10 cellular contexts compared by ENCODE assay signal in the genomic region with DNA sequence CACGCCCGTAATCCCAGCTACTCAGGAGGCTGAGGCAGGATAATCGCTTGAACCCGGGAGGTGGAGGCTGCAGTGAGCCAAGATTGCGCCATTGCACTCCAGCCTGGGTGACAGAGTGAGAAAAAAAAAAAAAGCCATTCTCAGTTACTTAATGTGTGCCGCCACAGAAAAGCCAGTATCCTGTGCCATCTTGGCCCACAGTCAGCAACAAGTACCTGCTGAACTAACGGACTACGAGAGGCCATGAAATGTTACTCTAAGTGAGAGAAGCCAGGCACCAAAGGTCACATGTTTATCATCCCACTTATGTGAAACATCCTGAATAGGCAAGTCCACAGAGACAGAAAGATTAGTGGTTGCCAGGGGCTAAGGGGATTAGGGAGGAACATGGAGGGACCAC. TPM values are rescaled to one million over a fixed set of nuclear protein-coding genes. Genes with fewer than 3 reads are reported as not detected.
"Had no signal": no experiment of that assay in that cellular context is flagged by ENCODE, and none has a peak within 500 bp of the region (broad histone marks: within the 10 kb centered on the region; RNA-seq: fewer than 3 reads in every experiment).

No MANE protein-coding gene starts in this region.

RNA-seq across cellular contexts. Expression of gene ACTN3, which starts 6.1 kb away (rescaled TPM):
- total RNA-seq: liver, mammary epithelial cell, occipital lobe, smooth muscle cell, temporal lobe had no signal
- polyA plus RNA-seq: keratinocyte, liver, neural cell had no signal

RNA-seq across cellular contexts. Expression of gene CTSF, which starts 27.8 kb away (rescaled TPM):
- total RNA-seq: osteocyte had no signal

RNA-seq across cellular contexts. Expression of gene CCDC87, which starts 52.3 kb away (rescaled TPM):
- total RNA-seq: skeletal muscle tissue had no signal
- polyA plus RNA-seq: naive thymus-derived CD8-positive, alpha-beta T cell; neural cell had no signal
